ENCODE assay signal across 13 cellular contexts in genomic region chr13:95708390-95708774, GRCh38.
"Had no signal": no experiment of that assay in that cellular context is flagged by ENCODE, and none has a peak within 500 bp of the region (broad histone marks: within the 10 kb centered on the region; RNA-seq: fewer than 3 reads in every experiment).

No MANE protein-coding gene starts in this region.

- H3K9me3 Mint-ChIP-seq: memory B cell had no signal

- ATAC-seq: activated CD8-positive, alpha-beta T cell treated with anti-CD3 and anti-CD28 coated beads for 36 hours; activated naive CD8-positive, alpha-beta T cell treated with anti-CD3 and anti-CD28 coated beads, Interleukin-2, amount 50 U/mL, for 24 hours; gastrocnemius medialis had no signal

- H3K4me3 ChIP-seq: cardiac muscle cell, colonic mucosa, gastrocnemius medialis, left lung had no signal

- H3K27ac Mint-ChIP-seq: activated CD8-positive, alpha-beta T cell treated with anti-CD3 and anti-CD28 coated beads for 36 hours; activated naive CD8-positive, alpha-beta T cell treated with anti-CD3 and anti-CD28 coated beads, Interleukin-2, amount 50 U/mL, for 24 hours; nephron progenitor cell had no signal

- H3K27me3 Mint-ChIP-seq: activated CD8-positive, alpha-beta T cell treated with anti-CD3 and anti-CD28 coated beads for 36 hours; activated naive CD8-positive, alpha-beta T cell treated with anti-CD3 and anti-CD28 coated beads, Interleukin-2, amount 50 U/mL, for 24 hours; memory B cell had no signal

- H3K4me3 Mint-ChIP-seq: activated CD8-positive, alpha-beta T cell treated with anti-CD3 and anti-CD28 coated beads for 36 hours; activated naive CD8-positive, alpha-beta T cell treated with anti-CD3 and anti-CD28 coated beads, Interleukin-2, amount 50 U/mL, for 24 hours; memory B cell; nephron progenitor cell had no signal

- DNase-seq: activated CD8-positive, alpha-beta memory T cell treated with anti-CD3 and anti-CD28 coated beads, Interleukin-2, amount 50 U/mL, for 48 hours; activated CD8-positive, alpha-beta T cell treated with anti-CD3 and anti-CD28 coated beads for 36 hours; activated naive CD4-positive, alpha-beta T cell; activated naive CD8-positive, alpha-beta T cell treated with anti-CD3 and anti-CD28 coated beads, Interleukin-2, amount 50 U/mL, for 24 hours; colonic mucosa; effector CD8-positive, alpha-beta T cell; gastrocnemius medialis; left lung; nephron progenitor cell; stimulated activated CD4-positive, alpha-beta T cell treated with anti-CD3 and anti-CD28 coated beads, Interleukin-12 subunit alpha, Interleukin-12 subunit beta, amount 100 ng/mL, for 4 hours; stimulated activated naive CD4-positive, alpha-beta T cell treated with Interleukin-2 at 50 U/mL for 16 hours had no signal

- H3K4me1 Mint-ChIP-seq: nephron progenitor cell had no signal
